15 cellular contexts compared by ENCODE assay signal in the genomic region with DNA sequence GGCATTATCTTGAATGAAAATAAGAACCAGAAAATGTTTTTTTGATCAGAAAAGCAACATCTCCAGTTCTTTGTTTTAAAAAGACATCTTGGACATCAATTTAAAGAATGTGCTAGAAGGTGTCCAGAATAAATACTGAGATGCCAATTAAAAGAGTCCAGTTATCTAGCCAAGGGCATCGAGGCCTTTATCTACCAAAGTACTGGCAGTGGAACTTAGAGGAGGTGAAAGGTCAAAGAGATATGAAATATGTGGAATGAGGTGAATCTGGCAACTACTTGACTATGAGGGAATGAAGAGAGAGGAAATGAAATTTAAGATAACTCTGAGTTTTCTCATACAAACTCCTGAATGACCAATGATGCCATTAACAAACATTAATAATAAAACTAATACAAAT.
A peak's percentile ranks its signal among the peaks of the same experiment; 100 is the strongest.
DNase-seq lines count a peak whose midpoint lies in the region; ATAC-seq, FAIRE-seq and TF ChIP-seq lines count a peak whose summit lies in the region.
"Had no signal": no experiment of that assay in that cellular context is flagged by ENCODE, and none has a peak within 500 bp of the region (broad histone marks: within the 10 kb centered on the region; RNA-seq: fewer than 3 reads in every experiment).

No MANE protein-coding gene starts in this region.

- H4K20me1 ChIP-seq in SK-N-SH (ENCODE audit: insufficient read depth) (no peaks in the 10 kb centered on the region), endothelial cell of umbilical vein (replicated peaks; ENCODE audit: control insufficient read depth, extremely low read depth, insufficient read depth, low read length) (no peaks in the 10 kb centered on the region), osteoblast (ENCODE audit: insufficient read depth, low read length) (no peaks in the 10 kb centered on the region), mammary epithelial cell (ENCODE audit: insufficient read depth, low read length) (no peaks in the 10 kb centered on the region)

- no peak for FAIRE-seq in endothelial cell of umbilical vein (lab: Jason Lieb, UNC)
- FAIRE-seq: H54 had no signal

- dilution Hi-C loops in endothelial cell of umbilical vein (cut with MboI; ENCODE audit: extremely low pct_ligation_motif_present, low sequenced_read_pairs) = no loop called here
- dilution Hi-C loops in mammary epithelial cell (cut with HindIII; ENCODE audit: low sequenced_read_pairs) = no loop called here

- no peaks in the 10 kb centered on the region for H3K9me3 ChIP-seq in SK-N-SH
- no peaks in the 10 kb centered on the region for H3K9me3 ChIP-seq in endothelial cell of umbilical vein (replicated peaks; ENCODE audit: control insufficient read depth, insufficient read depth, low read length)
- no peaks in the 10 kb centered on the region for H3K9me3 ChIP-seq in osteoblast (ENCODE audit: low read depth, low read length)
- H3K9me3 ChIP-seq in mammary epithelial cell (replicated peaks; ENCODE audit: insufficient read depth, low read length) = no peaks in the 10 kb centered on the region

- BruUV-seq in endothelial cell of umbilical vein (replicated peaks; lab: Mats Ljungman, UMichigan) (no TSS peak), mammary epithelial cell (replicated peaks; lab: Mats Ljungman, UMichigan) (no TSS peak)

- H3K4me1 ChIP-seq in SK-N-SH (ENCODE audit: control insufficient read depth in 1 of 2, insufficient read depth in 2 of 2, low read depth in 1 of 2, low read length in 1 of 2) (peaks cover 23 to 31% of the 10 kb centered on the region in 2 experiments; a peak in 2 of 4 replicates), endothelial cell of umbilical vein (ENCODE audit: control insufficient read depth, extremely low read depth, insufficient read depth, low read length) (peaks cover 21% of the 10 kb centered on the region), osteoblast (ENCODE audit: insufficient read depth, low read length) (peaks cover 55% of the 10 kb centered on the region), mammary epithelial cell (ENCODE audit: insufficient read depth, low read length) (peaks cover 4% of the 10 kb centered on the region)

- no peaks in the 10 kb centered on the region for H3K9me2 ChIP-seq in SK-N-SH

- no peak for TF ChIP-seq EP300 in SK-N-SH (IDR thresholded peaks at IDR 0.05; ENCODE audit: borderline replicate concordance in 1 of 2, low read depth in 1 of 2, low read length in 1 of 2)

- H3K4me3 ChIP-seq in SK-N-SH (ENCODE audit: low read depth in 2 of 2, low read length in 1 of 2) (no peak overlapping the region), endothelial cell of umbilical vein (replicated peaks in 1 of 3; ENCODE audit: insufficient read depth in 1 of 3, low read depth in 1 of 3, low read length in 3 of 3) (no peak overlapping the region), osteoblast (ENCODE audit: insufficient read depth, low read length) (no peak overlapping the region), mammary epithelial cell (replicated peaks in 1 of 3; ENCODE audit: insufficient read depth in 1 of 3, low read depth in 2 of 3, low read length in 3 of 3) (no peak overlapping the region)

- no peak for ATAC-seq in activated naive CD8-positive, alpha-beta T cell treated with anti-CD3 and anti-CD28 coated beads, Interleukin-2, amount 50 U/mL, for 24 hours
- ATAC-seq: HCT116 had no signal

- H3K79me2 ChIP-seq in SK-N-SH (ENCODE audit: insufficient read depth) (no peaks in the 10 kb centered on the region), endothelial cell of umbilical vein (ENCODE audit: control insufficient read depth, insufficient read depth, low read length) (no peaks in the 10 kb centered on the region), osteoblast (ENCODE audit: insufficient read depth, low read length) (no peaks in the 10 kb centered on the region), mammary epithelial cell (ENCODE audit: insufficient read depth, low read length) (no peaks in the 10 kb centered on the region)

- no peak for TF ChIP-seq RAD21 in SK-N-SH (IDR thresholded peaks at IDR 0.05; ENCODE audit: low read length)

- peak overlapping the region; percentile 84 for H3K27ac Mint-ChIP-seq in HFFc6
- no peak overlapping the region for H3K27ac Mint-ChIP-seq in activated naive CD8-positive, alpha-beta T cell treated with anti-CD3 and anti-CD28 coated beads, Interleukin-2, amount 50 U/mL, for 24 hours
- H3K27ac Mint-ChIP-seq: B cell; CD4-positive, alpha-beta T cell had no signal

- H3K36me3 Mint-ChIP-seq in HFFc6 (ENCODE audit: low read depth) = peaks cover 20% of the 10 kb centered on the region
- H3K36me3 Mint-ChIP-seq in activated naive CD8-positive, alpha-beta T cell treated with anti-CD3 and anti-CD28 coated beads, Interleukin-2, amount 50 U/mL, for 24 hours (ENCODE audit: low read depth) = no peaks in the 10 kb centered on the region

- H2AFZ ChIP-seq in SK-N-SH (ENCODE audit: low read depth) = peak overlapping the region; percentile 3; the same call in 1 of the 2 replicates
- no peak overlapping the region for H2AFZ ChIP-seq in endothelial cell of umbilical vein (ENCODE audit: low read depth, low read length)
- peak overlapping the region; percentile 27 for H2AFZ ChIP-seq in osteoblast (ENCODE audit: low read length)
- no peak overlapping the region for H2AFZ ChIP-seq in mammary epithelial cell (ENCODE audit: low read depth, low read length)

- no peaks in the 10 kb centered on the region for H3K36me3 ChIP-seq in SK-N-SH (replicated peaks in 1 of 2; ENCODE audit: control insufficient read depth in 1 of 2, insufficient read depth in 2 of 2, low read length in 1 of 2)
- H3K36me3 ChIP-seq in endothelial cell of umbilical vein (ENCODE audit: control insufficient read depth in 2 of 2, extremely low read depth in 1 of 2, insufficient read depth in 2 of 2, low read length in 2 of 2) = no peaks in the 10 kb centered on the region
- no peaks in the 10 kb centered on the region for H3K36me3 ChIP-seq in osteoblast (ENCODE audit: insufficient read depth, low read length)
- H3K36me3 ChIP-seq in mammary epithelial cell (ENCODE audit: insufficient read depth, low read length) = no peaks in the 10 kb centered on the region

- H3K27ac ChIP-seq in SK-N-SH (ENCODE audit: low read depth in 2 of 2, low read length in 1 of 2) (no peak overlapping the region; a peak in 1 of 4 replicates), endothelial cell of umbilical vein (ENCODE audit: insufficient read depth, low read depth, low read length) (no peak overlapping the region), osteoblast (ENCODE audit: low read depth, low read length) (peak overlapping the region; percentile 27), mammary epithelial cell (ENCODE audit: insufficient read depth, low read depth, low read length) (no peak overlapping the region)

- no peak for TF ChIP-seq CTCF in HFFc6 (IDR thresholded peaks at IDR 0.05)
- no peak for TF ChIP-seq CTCF in SK-N-SH (IDR thresholded peaks at IDR 0.05)
- no peak for TF ChIP-seq CTCF in endothelial cell of umbilical vein (IDR thresholded peaks at IDR 0.05; ENCODE audit: extremely low read depth in 1 of 2, insufficient read depth in 1 of 2, low read depth in 1 of 2, low read length in 2 of 2)
- no peak for TF ChIP-seq CTCF in osteoblast (IDR thresholded peaks at IDR 0.05; ENCODE audit: extremely low read depth, low read depth, low read length)
- no peak for TF ChIP-seq CTCF in mammary epithelial cell (conservative IDR thresholded peaks at IDR 0.05 in 1 of 2, IDR thresholded peaks at IDR 0.05 in 1 of 2; ENCODE audit: extremely low read depth in 1 of 2, insufficient read depth in 1 of 2, low read depth in 1 of 2, low read length in 2 of 2)

- CTCF ChIA-PET in SK-N-SH (lab: Yijun Ruan, JAX) = interaction anchor here (1.1 kb wide), 1 partner anchor 10 kb away, joined by 3 read pairs; no protein-coding TSS in a partner anchor
- CTCF ChIA-PET in endothelial cell of umbilical vein (lab: Charles Lee) = no interaction called here
- CTCF ChIA-PET in mammary epithelial cell (lab: Charles Lee; ENCODE audit: low non-redundant PET) = no interaction called here

- H3F3A ChIP-seq in SK-N-SH (replicated peaks; ENCODE audit: insufficient read depth) = peaks cover 35% of the 10 kb centered on the region

- H3K4me2 ChIP-seq in SK-N-SH (no peak overlapping the region), endothelial cell of umbilical vein (ENCODE audit: insufficient read depth, low read length) (no peak overlapping the region), osteoblast (ENCODE audit: insufficient read depth, low read length) (no peak overlapping the region), mammary epithelial cell (ENCODE audit: insufficient read depth, low read depth, low read length) (no peak overlapping the region)

- in situ Hi-C loops in mammary epithelial cell (cut with MboI; ENCODE audit: low sequenced_read_pairs in 2 of 2) = no loop called here

- no peaks in the 10 kb centered on the region for H3K9me1 ChIP-seq in endothelial cell of umbilical vein (replicated peaks; ENCODE audit: control insufficient read depth, extremely low read depth, insufficient read depth, low read length)

- intact Hi-C loops in endothelial cell of umbilical vein (cut with micrococcal nuclease) (no loop called here), mammary epithelial cell (cut with micrococcal nuclease) (no loop called here)

- H3K4me1 Mint-ChIP-seq in HFFc6 (ENCODE audit: low read depth) = peaks cover 70% of the 10 kb centered on the region
- peaks cover 6% of the 10 kb centered on the region for H3K4me1 Mint-ChIP-seq in activated naive CD8-positive, alpha-beta T cell treated with anti-CD3 and anti-CD28 coated beads, Interleukin-2, amount 50 U/mL, for 24 hours
- H3K4me1 Mint-ChIP-seq: B cell had no signal

- WGBS in SK-N-SH (ENCODE audit: low lambda C conversion rate) = 86% methylated on average over 1 of the region's 1 CpG
- 67% methylated on average over 1 of the region's 1 CpG for WGBS in mammary epithelial cell (ENCODE audit: low coverage, missing lambda C conversion rate)

- H3K27me3 Mint-ChIP-seq in HFFc6 (ENCODE audit: insufficient read depth) = peaks cover 2% of the 10 kb centered on the region; the same call in 1 of the 2 replicates
- H3K27me3 Mint-ChIP-seq in activated naive CD8-positive, alpha-beta T cell treated with anti-CD3 and anti-CD28 coated beads, Interleukin-2, amount 50 U/mL, for 24 hours = no peaks in the 10 kb centered on the region
- H3K27me3 Mint-ChIP-seq: B cell; CD4-positive, alpha-beta T cell had no signal

- H3K9ac ChIP-seq in SK-N-SH = no peak overlapping the region
- no peak overlapping the region for H3K9ac ChIP-seq in endothelial cell of umbilical vein (replicated peaks; ENCODE audit: extremely low read depth, insufficient read depth, low read length)
- H3K9ac ChIP-seq in mammary epithelial cell (ENCODE audit: insufficient read depth, low read length) = no peak overlapping the region

- H3K9me3 Mint-ChIP-seq in HFFc6 = peaks cover 22% of the 10 kb centered on the region
- no peaks in the 10 kb centered on the region for H3K9me3 Mint-ChIP-seq in activated naive CD8-positive, alpha-beta T cell treated with anti-CD3 and anti-CD28 coated beads, Interleukin-2, amount 50 U/mL, for 24 hours

- no peak for TF ChIP-seq POLR2A in endothelial cell of umbilical vein (IDR thresholded peaks at IDR 0.05; ENCODE audit: low read depth, low read length)

- DNase-seq in HFFc6 (no peak), SK-N-SH (no peak), endothelial cell of umbilical vein (ENCODE audit: low read depth, low spot score) (peak; percentile 4), osteoblast (ENCODE audit: insufficient read length, low spot score, missing footprints) (no peak), mammary epithelial cell (no peak), NCI-H2227 treated with DMSO at 0.1 percent for 48 hours (lab: John Stamatoyannopoulos, UW) (no peak)
- DNase-seq in activated naive CD4-positive, alpha-beta T cell treated with anti-CD3 and anti-CD28 coated beads, Interleukin-2, amount 50 U/mL, for 16 hours = no peak
- no peak for DNase-seq in activated naive CD8-positive, alpha-beta T cell treated with anti-CD3 and anti-CD28 coated beads, Interleukin-2, amount 50 U/mL, for 24 hours
- DNase-seq: C1 segment of cervical spinal cord; Calu3; CD4-positive, alpha-beta T cell; DMS 273 treated with DMSO at 0.1 percent for 48 hours had no signal

- H3K27me3 ChIP-seq in SK-N-SH (ENCODE audit: insufficient read depth) (no peaks in the 10 kb centered on the region), endothelial cell of umbilical vein (ENCODE audit: control insufficient read depth in 2 of 2, insufficient read depth in 2 of 2, low read length in 2 of 2) (no peaks in the 10 kb centered on the region), osteoblast (ENCODE audit: insufficient read depth, low read length) (no peaks in the 10 kb centered on the region), mammary epithelial cell (ENCODE audit: insufficient read depth, low read length) (no peaks in the 10 kb centered on the region)

- peak overlapping the region; percentile 18; the same call in 1 of the 2 replicates for H3K4me3 Mint-ChIP-seq in HFFc6
- H3K4me3 Mint-ChIP-seq in activated naive CD8-positive, alpha-beta T cell treated with anti-CD3 and anti-CD28 coated beads, Interleukin-2, amount 50 U/mL, for 24 hours = no peak overlapping the region
- H3K4me3 Mint-ChIP-seq: B cell; CD4-positive, alpha-beta T cell had no signal

- POLR2A ChIA-PET in SK-N-SH (lab: Yijun Ruan, JAX) = no interaction called here
- POLR2A ChIA-PET in endothelial cell of umbilical vein (lab: Charles Lee) = no interaction called here

Comparison
In these comparisons a context has a peak if more than half of its experiments do, and no peak if none do; other contexts are left out.
1. H2AFZ ChIP-seq: peak in SK-N-SH (single experiment) and osteoblast (single experiment); none in endothelial cell of umbilical vein (single experiment) and mammary epithelial cell (single experiment).